Comparison of ENCODE assay signal across 1 cellular context in genomic region chr20:18005170-18005989, GRCh38.
TF ChIP-seq lines count a peak whose summit lies in the region.

No MANE protein-coding gene starts in this region.

TF ChIP-seq in GM23338, 12 proteins besides CTCF, POLR2A, EP300 and RAD21 (continued from another document):
- no peak for TF ChIP-seq ETS1 (IDR thresholded peaks at IDR 0.05)
- no peak for TF ChIP-seq ZNF331 (CRISPR knock-in tag; IDR thresholded peaks at IDR 0.05; ENCODE audit: low read depth)
- TF ChIP-seq STAT1 (IDR thresholded peaks at IDR 0.05; ENCODE audit: unreplicated experiment), result no peak
- no peak for TF ChIP-seq POLR2AphosphoS5 (IDR thresholded peaks at IDR 0.05; ENCODE audit: low read depth)
- TF ChIP-seq JUNB (IDR thresholded peaks at IDR 0.05; ENCODE audit: unreplicated experiment), result no peak
